17 cellular contexts compared by ENCODE assay signal in genomic region chr22:47736166-47737034, GRCh38.
"Had no signal": no experiment of that assay in that cellular context is flagged by ENCODE, and none has a peak within 500 bp of the region (broad histone marks: within the 10 kb centered on the region; RNA-seq: fewer than 3 reads in every experiment).

No MANE protein-coding gene starts in this region.

- H3K27me3 ChIP-seq: cardiac muscle cell, tibial artery had no signal

- H3K9me3 ChIP-seq: tibial artery had no signal

- H3K4me3 ChIP-seq: cardiac muscle cell, tibial artery had no signal

- DNase-seq: activated CD4-positive, alpha-beta T cell treated with anti-CD3 and anti-CD28 coated beads, Interleukin-2, amount 10 ng/mL, durations not matched to agents 24 days and 14 days; activated CD8-positive, alpha-beta memory T cell treated with anti-CD3 and anti-CD28 coated beads, Interleukin-2, amount 50 U/mL, for 4 hours; activated CD8-positive, alpha-beta T cell treated with anti-CD3 and anti-CD28 coated beads, Interleukin-2, amount 10 ng/mL, durations not matched to agents 7 days and 5 days; activated effector memory CD4-positive, alpha-beta T cell treated with anti-CD3 and anti-CD28 coated beads, Interleukin-2, amount 50 U/mL, for 16 hours; activated T-cell treated with anti-CD3 and anti-CD28 coated beads, Interleukin-2, amount 50 U/mL, for 48 hours; endodermal cell; hippocampal formation; kidney glomerular epithelial cell; left ventricle myocardium superior; naive thymus-derived CD8-positive, alpha-beta T cell; retina; stimulated activated CD4-positive, alpha-beta T cell treated with anti-CD3 and anti-CD28 coated beads, Interleukin-12 subunit alpha, Interleukin-12 subunit beta, amount 100 ng/mL, for 4 hours; stimulated activated CD4-positive, alpha-beta T cell treated with anti-CD3 and anti-CD28 coated beads, Interleukin-2, amount 100 ng/mL, for 24 hours; stimulated activated naive B cell treated with anti-CD40 and anti-IgM and Interleukin-4, amounts not matched to agents 10 μg/mL and 1 μg/mL and 100 μg/mL, for 72 hours; tibial artery had no signal

- H3K4me1 ChIP-seq: parathyroid adenoma, tibial artery had no signal

- H3K27ac ChIP-seq: cardiac muscle cell, parathyroid adenoma, tibial artery had no signal

- H3K79me2 ChIP-seq: parathyroid adenoma had no signal

- H3K9ac ChIP-seq: parathyroid adenoma had no signal

- H3K36me3 ChIP-seq: cardiac muscle cell, tibial artery had no signal
